13 cellular contexts compared by ENCODE assay signal in the genomic region with DNA sequence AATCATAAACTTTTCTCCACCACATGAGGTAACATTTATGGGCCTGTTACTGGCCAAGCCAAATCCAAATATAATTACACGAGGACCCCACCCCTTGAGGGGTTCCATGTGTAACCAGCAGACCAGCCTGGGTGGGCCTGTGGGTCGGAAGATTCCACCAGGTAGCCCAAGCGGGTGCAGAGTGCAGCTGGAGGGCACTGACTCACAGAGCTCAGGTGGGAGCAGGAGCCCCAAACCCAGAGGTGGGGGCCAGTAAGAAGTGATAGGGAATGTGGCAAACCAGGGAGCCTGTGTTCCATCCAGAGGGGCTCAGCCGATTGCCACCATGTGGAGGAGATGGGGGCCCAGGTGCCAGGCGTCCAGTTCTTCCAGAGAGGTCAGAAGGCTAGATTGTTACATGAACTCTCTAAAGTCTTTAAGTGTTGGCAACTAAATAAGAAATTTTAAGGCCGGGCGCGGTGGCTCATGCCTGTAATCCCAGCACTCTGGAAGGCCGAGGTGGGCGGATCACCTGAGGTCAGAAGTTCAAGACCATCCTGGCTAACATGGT. TPM values are rescaled to one million over a fixed set of nuclear protein-coding genes. Genes with fewer than 3 reads are reported as not detected.
A peak's percentile ranks its signal among the peaks of the same experiment; 100 is the strongest.
DNase-seq lines count a peak whose midpoint lies in the region; TF ChIP-seq lines count a peak whose summit lies in the region.
"Had no signal": no experiment of that assay in that cellular context is flagged by ENCODE, and none has a peak within 500 bp of the region (broad histone marks: within the 10 kb centered on the region; RNA-seq: fewer than 3 reads in every experiment).

No MANE protein-coding gene starts in this region.

- H3K9ac ChIP-seq in BLaER1 treated with 17β-estradiol and CSF1 and Interleukin-3, amounts not matched to agents 10 nM and 100 nM = no peak overlapping the region; a peak in 1 of 22 replicates
- peak overlapping the region in 1 of 2 donors; percentile 51 for H3K9ac ChIP-seq in colonic mucosa (ENCODE audit: low read depth in 2 of 2, low read length in 2 of 2)

- H4K20me1 ChIP-seq in BLaER1 treated with 17β-estradiol and CSF1 and Interleukin-3, amounts not matched to agents 10 nM and 100 nM = peaks cover 0 to 8% (median 0%) of the 10 kb centered on the region in 11 experiments; a peak in 1 of 22 replicates

- peak overlapping the region; percentile 75 for H3K27ac Mint-ChIP-seq in neural crest cell (ENCODE audit: unreplicated experiment)
- H3K27ac Mint-ChIP-seq in type B pancreatic cell = peak overlapping the region; percentile 8
- H3K27ac Mint-ChIP-seq: B cell had no signal

- H3K36me3 Mint-ChIP-seq in neural crest cell (ENCODE audit: low read depth) = no peaks in the 10 kb centered on the region
- H3K36me3 Mint-ChIP-seq in type B pancreatic cell = no peaks in the 10 kb centered on the region
- H3K36me3 Mint-ChIP-seq: CD8-positive, alpha-beta memory T cell had no signal

- H3K9me3 Mint-ChIP-seq in neural crest cell = no peaks in the 10 kb centered on the region
- no peaks in the 10 kb centered on the region for H3K9me3 Mint-ChIP-seq in type B pancreatic cell
- H3K9me3 Mint-ChIP-seq: CD8-positive, alpha-beta memory T cell had no signal

- H3K27me3 ChIP-seq in BLaER1 treated with 17β-estradiol and CSF1 and Interleukin-3, amounts not matched to agents 10 nM and 100 nM = peaks cover 0 to 13% (median 0%) of the 10 kb centered on the region in 11 experiments; a peak in 4 of 22 replicates
- H3K27me3 ChIP-seq in colonic mucosa = no peaks in the 10 kb centered on the region
- no peaks in the 10 kb centered on the region for H3K27me3 ChIP-seq in prostate gland (replicated peaks; ENCODE audit: insufficient read depth)

- H3K4me3 ChIP-seq in BLaER1 treated with 17β-estradiol and CSF1 and Interleukin-3, amounts not matched to agents 10 nM and 100 nM = no peak overlapping the region
- H3K4me3 ChIP-seq in colonic mucosa (no peak overlapping the region), prostate gland (no peak overlapping the region)
- H3K4me3 ChIP-seq: HAP-1 had no signal

- H3K36me3 ChIP-seq in BLaER1 treated with 17β-estradiol and CSF1 and Interleukin-3, amounts not matched to agents 10 nM and 100 nM = no peaks in the 10 kb centered on the region
- no peaks in the 10 kb centered on the region for H3K36me3 ChIP-seq in colonic mucosa
- no peaks in the 10 kb centered on the region for H3K36me3 ChIP-seq in prostate gland
- H3K36me3 ChIP-seq: HAP-1 had no signal

- no peak overlapping the region for H3K27ac ChIP-seq in BLaER1 treated with 17β-estradiol and CSF1 and Interleukin-3, amounts not matched to agents 10 nM and 100 nM
- peak overlapping the region; percentile 94 for H3K27ac ChIP-seq in colonic mucosa
- no peak overlapping the region for H3K27ac ChIP-seq in prostate gland
- H3K27ac ChIP-seq: HL-60 had no signal

- no peak overlapping the region for H3K4me3 Mint-ChIP-seq in neural crest cell
- H3K4me3 Mint-ChIP-seq in type B pancreatic cell = no peak overlapping the region
- H3K4me3 Mint-ChIP-seq: B cell; CD8-positive, alpha-beta memory T cell had no signal

- no peaks in the 10 kb centered on the region for H3K4me1 Mint-ChIP-seq in neural crest cell
- H3K4me1 Mint-ChIP-seq in type B pancreatic cell (ENCODE audit: unreplicated experiment) = peaks cover 10% of the 10 kb centered on the region

- TF ChIP-seq CTCF in colonic mucosa (IDR thresholded peaks at IDR 0.05) = no peak
- no peak for TF ChIP-seq CTCF in neural crest cell (conservative IDR thresholded peaks at IDR 0.05)
- no peak for TF ChIP-seq CTCF in type B pancreatic cell (conservative IDR thresholded peaks at IDR 0.05)
- no peak for TF ChIP-seq CTCF in prostate gland (IDR thresholded peaks at IDR 0.05)

- WGBS in prostate gland = 85% methylated on average over 10 of the region's 10 CpGs

- H3K4me1 ChIP-seq in BLaER1 treated with 17β-estradiol and CSF1 and Interleukin-3, amounts not matched to agents 10 nM and 100 nM = peaks cover 45 to 100% (median 94%) of the 10 kb centered on the region in 10 experiments
- H3K4me1 ChIP-seq in colonic mucosa (no peaks in the 10 kb centered on the region), prostate gland (replicated peaks) (peaks cover 10% of the 10 kb centered on the region)
- H3K4me1 ChIP-seq: HAP-1 had no signal

- DNase-seq in colonic mucosa (no peak), neural crest cell (ENCODE audit: low read depth, low spot score) (no peak), type B pancreatic cell (ENCODE audit: extremely low spot score, unreplicated experiment) (no peak), DMS153 (lab: John Stamatoyannopoulos, UW) (no peak), prostate gland (ENCODE audit: low spot score) (no peak), C1 segment of cervical spinal cord (lab: John Stamatoyannopoulos, UW) (no peak)
- DNase-seq: CD8-positive, alpha-beta memory T cell had no signal

- H3K9me3 ChIP-seq in BLaER1 treated with 17β-estradiol and CSF1 and Interleukin-3, amounts not matched to agents 10 nM and 100 nM (replicated peaks in 1 of 11) = peaks cover 0 to 8% (median 5%) of the 10 kb centered on the region in 11 experiments; a peak in 12 of 22 replicates
- H3K9me3 ChIP-seq in colonic mucosa (no peaks in the 10 kb centered on the region), prostate gland (no peaks in the 10 kb centered on the region)
- H3K9me3 ChIP-seq: HAP-1 had no signal

- H3K27me3 Mint-ChIP-seq in neural crest cell (ENCODE audit: low read depth) (no peaks in the 10 kb centered on the region), type B pancreatic cell (no peaks in the 10 kb centered on the region)

- H3K4me2 ChIP-seq in BLaER1 treated with 17β-estradiol and CSF1 and Interleukin-3, amounts not matched to agents 10 nM and 100 nM = peak overlapping the region in 7 of 11 experiments; percentile 95 to 99 (median 98); a peak in 12 of 22 replicates

- intact Hi-C loops in colonic mucosa (cut with DNase I) (no loop called here), prostate gland (cut with DNase I) (no loop called here)

- TF ChIP-seq POLR2A in prostate gland (IDR thresholded peaks at IDR 0.05) = no peak

RNA-seq across cellular contexts. Expression of gene GP9, which starts 2.6 kb away (rescaled TPM):
- under 1 TPM in 1 of 2 donors, not detected in 1; 0.37 TPM for total RNA-seq in colonic mucosa
- not detected in 2 replicates for total RNA-seq in neural crest cell
- total RNA-seq in type B pancreatic cell (ENCODE audit: low replicate concordance) = not detected in 2 replicates
- not detected for total RNA-seq in prostate gland
- total RNA-seq: B cell; CD8-positive, alpha-beta memory T cell; Daoy; H1 had no signal

RNA-seq across cellular contexts. Expression of gene RAB43, which starts 58.4 kb away (rescaled TPM):
- 10 to 100 TPM; 33.3 to 42.6 TPM for total RNA-seq in colonic mucosa
- total RNA-seq in neural crest cell = 9.6 and 11.4 TPM in 2 replicates
- total RNA-seq in type B pancreatic cell (ENCODE audit: low replicate concordance) = 16.2 and 21.1 TPM in 2 replicates
- 10 to 100 TPM; 35.9 to 52.3 TPM for total RNA-seq in prostate gland
